Comparison of ENCODE assay signal across 8 cellular contexts in genomic region chr11:65478411-65479183, GRCh38. TPM values are rescaled to one million over a fixed set of nuclear protein-coding genes. Genes with fewer than 3 reads are reported as not detected.
DNase-seq lines count a peak whose midpoint lies in the region; FAIRE-seq and TF ChIP-seq lines count a peak whose summit lies in the region.

No MANE protein-coding gene starts in this region.

- H3K4me3 ChIP-seq in WI38 (ENCODE audit: low read depth, low read length) (peak overlapping the region; percentile 43), right atrium auricular region (peak overlapping the region; percentile 18 to 76), sigmoid colon (peak overlapping the region; percentile 9 to 91 (median 79))

- no peak for TF ChIP-seq EP300 in sigmoid colon (IDR thresholded peaks at IDR 0.05)

- peak in 1 of 2 donors; percentile 60 for TF ChIP-seq POLR2A in sigmoid colon (IDR thresholded peaks at IDR 0.05)

- peak overlapping the region; percentile 99 for H3K27ac ChIP-seq in right atrium auricular region
- peak overlapping the region; percentile 92 to 100 (median 97) for H3K27ac ChIP-seq in sigmoid colon

- TF ChIP-seq CTCF in WI38 (IDR thresholded peaks at IDR 0.05; ENCODE audit: low read depth, low read length), result no peak
- no peak for TF ChIP-seq CTCF in right atrium auricular region (IDR thresholded peaks at IDR 0.05)
- TF ChIP-seq CTCF in sigmoid colon (IDR thresholded peaks at IDR 0.05), result no peak

- H3K4me1 ChIP-seq in right atrium auricular region (peaks cover 0 to 62% of the 10 kb centered on the region in 2 donors), sigmoid colon (peaks cover 0 to 70% (median 63%) of the 10 kb centered on the region in 4 donors)

- H3K27me3 ChIP-seq in right atrium auricular region, result no peaks in the 10 kb centered on the region
- no peaks in the 10 kb centered on the region for H3K27me3 ChIP-seq in sigmoid colon

- H3K36me3 ChIP-seq in right atrium auricular region (no peaks in the 10 kb centered on the region), sigmoid colon (no peaks in the 10 kb centered on the region)

- DNase-seq in EL (peak; percentile 40), right atrium auricular region (ENCODE audit: low spot score) (no peak), sigmoid colon (peak; percentile 89), GM19239 (ENCODE audit: insufficient read length, low spot score) (no peak), DMS153 (lab: John Stamatoyannopoulos, UW) (no peak), H4 (ENCODE audit: low spot score) (no peak), GOT3 (lab: John Stamatoyannopoulos, UW) (no peak)

- H3K9me3 ChIP-seq in right atrium auricular region, result no peaks in the 10 kb centered on the region
- H3K9me3 ChIP-seq in sigmoid colon, result no peaks in the 10 kb centered on the region

- intact Hi-C loops in sigmoid colon (cut with DNase I), result no loop called here

- FAIRE-seq in GM19239 (lab: Jason Lieb, UNC), result no peak

- 17 to 63% methylated on average over 33 of the region's 33 CpGs for WGBS in sigmoid colon, 2 donors

RNA-seq across cellular contexts. Expression of gene MALAT1, which starts 20.2 kb away (rescaled TPM):
- total RNA-seq in right atrium auricular region, result 1,000 to 10,000 TPM; 2,120 to 2,577 TPM
- total RNA-seq in sigmoid colon, result over 10,000 TPM; 10,511 to 32,672 (median 12,130) TPM
- polyA plus RNA-seq in sigmoid colon, result 1,000 to 10,000 TPM in 1 of 3 donors, 100 to 1,000 TPM in 1, 1 to 10 TPM in 1; 6.6 to 1,968 (median 374) TPM
- 168 and 177 TPM in 2 replicates for total RNA-seq in H4 (2014; rRNA removed; shearing (Covaris generic))

RNA-seq across cellular contexts. Expression of gene SCYL1, which starts 46.3 kb away (rescaled TPM):
- total RNA-seq in right atrium auricular region, result 10 to 100 TPM; 71.8 to 89.7 TPM
- 100 to 1,000 TPM in 1 of 4 donors, 10 to 100 TPM in 3; 67.1 to 100 (median 77.7) TPM for total RNA-seq in sigmoid colon
- polyA plus RNA-seq in sigmoid colon, result 10 to 100 TPM; 57.3 to 66.1 (median 61.7) TPM
- 34.5 and 38.6 TPM in 2 replicates for total RNA-seq in H4 (2014; rRNA removed; shearing (Covaris generic))

RNA-seq across cellular contexts. Expression of gene NEAT1, which starts 56.0 kb away (rescaled TPM):
- total RNA-seq in right atrium auricular region, result 10 to 100 TPM; 43.7 to 52.5 TPM
- 100 to 1,000 TPM; 142 to 573 (median 268) TPM for total RNA-seq in sigmoid colon
- polyA plus RNA-seq in sigmoid colon, result 100 to 1,000 TPM in 1 of 3 donors, 10 to 100 TPM in 2; 26.8 to 587 (median 78.7) TPM
- total RNA-seq in H4 (2014; rRNA removed; shearing (Covaris generic)), result 2.9 and 3.4 TPM in 2 replicates

Comparison
In these comparisons a context has a peak if more than half of its experiments do, and no peak if none do; other contexts are left out.
1. DNase-seq: peak in EL (single experiment) and sigmoid colon (single experiment); none in right atrium auricular region (single experiment), GM19239 (single experiment), DMS153 (single experiment), H4 (single experiment) and GOT3 (single experiment).
2. RNA of gene MALAT1, which starts 20.2 kb away (total RNA-seq): 10,511 to 32,672 TPM in sigmoid colon and 2,120 to 2,577 TPM in right atrium auricular region; 168 to 177 TPM in H4; every median in the first group is over 10 times any median in the second.
3. RNA of gene NEAT1, which starts 56.0 kb away (total RNA-seq): 142 to 573 TPM in sigmoid colon and 43.7 to 52.5 TPM in right atrium auricular region; 2.9 to 3.4 TPM in H4; every median in the first group is over 10 times any median in the second.
4. Peak in every context shown above with its lines, with median percentiles within 50 percentile points of each other: H3K4me3 ChIP-seq.